Comparison of ENCODE assay signal across 1 cellular context in the genomic region with DNA sequence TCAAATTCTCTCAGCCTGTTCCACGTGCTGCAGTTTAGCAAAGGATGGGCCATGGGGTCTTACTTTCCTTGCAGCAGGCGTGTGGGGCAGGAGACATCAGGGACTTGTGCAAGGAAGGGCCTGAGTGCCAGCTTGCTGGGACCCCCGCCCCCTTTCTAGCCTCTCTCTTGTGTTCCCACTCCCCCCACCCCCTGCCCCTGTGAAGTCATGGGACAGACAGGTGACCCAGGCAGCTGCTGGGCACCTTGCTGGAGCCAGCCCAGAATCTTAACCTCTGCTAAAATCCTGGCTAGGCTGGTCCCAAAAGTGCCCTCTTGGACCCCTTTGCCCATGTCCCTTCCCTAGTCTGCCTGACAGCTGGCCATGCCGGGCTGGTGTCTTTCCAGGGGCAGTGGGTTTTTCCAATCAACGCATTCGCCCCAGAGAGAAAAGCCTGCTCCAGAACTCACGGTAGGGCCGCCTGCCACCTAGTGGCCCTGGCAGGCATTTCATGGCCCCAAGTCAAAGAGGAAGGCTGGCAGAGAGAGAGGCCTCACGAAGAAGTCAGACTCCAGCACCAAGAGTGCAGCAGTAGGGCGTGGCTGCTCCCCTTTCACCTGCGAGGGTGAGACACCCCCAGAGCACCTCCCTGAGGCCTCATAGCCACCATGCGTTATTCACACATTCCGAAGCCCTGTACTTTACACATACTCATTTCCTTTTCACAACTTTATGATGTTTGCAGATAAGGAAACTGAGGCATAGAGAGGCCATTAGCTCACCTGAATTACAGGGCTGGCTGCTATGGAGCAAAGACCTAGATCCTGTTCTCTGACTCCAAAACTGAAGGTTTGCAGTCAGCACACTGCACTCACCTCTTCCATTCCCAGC.
TF ChIP-seq lines count a peak whose summit lies in the region.

No MANE protein-coding gene starts in this region.

TF ChIP-seq in HepG2, 621 proteins besides CTCF, POLR2A, EP300 and RAD21 (continued from another document):
- TF ChIP-seq HDAC2 (CRISPR knock-in tag; IDR thresholded peaks at IDR 0.05) (no peak), ZNF563 (CRISPR knock-in tag; IDR thresholded peaks at IDR 0.05) (no peak), STAG1 (CRISPR knock-in tag; IDR thresholded peaks at IDR 0.05) (peak; percentile 81), RBFOX2 (IDR thresholded peaks at IDR 0.05; ENCODE audit: low read depth, low read length) (no peak), KAT8 (CRISPR knock-in tag; IDR thresholded peaks at IDR 0.05) (no peak), NFKB2 (CRISPR knock-in tag; IDR thresholded peaks at IDR 0.05; ENCODE audit: borderline replicate concordance) (no peak), HNRNPK (IDR thresholded peaks at IDR 0.05; ENCODE audit: low read depth, low read length, poor library complexity, severe bottlenecking) (no peak), STAT5B (CRISPR knock-in tag; IDR thresholded peaks at IDR 0.05) (no peak), ZNF644 (CRISPR knock-in tag; IDR thresholded peaks at IDR 0.05; ENCODE audit: low read depth) (no peak), SAFB2 (CRISPR knock-in tag; IDR thresholded peaks at IDR 0.05; ENCODE audit: borderline replicate concordance, low read depth) (no peak), TBP (CRISPR knock-in tag; IDR thresholded peaks at IDR 0.05) (no peak), ZSCAN9 (CRISPR knock-in tag; IDR thresholded peaks at IDR 0.05; ENCODE audit: borderline replicate concordance) (no peak), ZSCAN22 (CRISPR knock-in tag; IDR thresholded peaks at IDR 0.05) (no peak)
- TF ChIP-seq, protein P1, sequence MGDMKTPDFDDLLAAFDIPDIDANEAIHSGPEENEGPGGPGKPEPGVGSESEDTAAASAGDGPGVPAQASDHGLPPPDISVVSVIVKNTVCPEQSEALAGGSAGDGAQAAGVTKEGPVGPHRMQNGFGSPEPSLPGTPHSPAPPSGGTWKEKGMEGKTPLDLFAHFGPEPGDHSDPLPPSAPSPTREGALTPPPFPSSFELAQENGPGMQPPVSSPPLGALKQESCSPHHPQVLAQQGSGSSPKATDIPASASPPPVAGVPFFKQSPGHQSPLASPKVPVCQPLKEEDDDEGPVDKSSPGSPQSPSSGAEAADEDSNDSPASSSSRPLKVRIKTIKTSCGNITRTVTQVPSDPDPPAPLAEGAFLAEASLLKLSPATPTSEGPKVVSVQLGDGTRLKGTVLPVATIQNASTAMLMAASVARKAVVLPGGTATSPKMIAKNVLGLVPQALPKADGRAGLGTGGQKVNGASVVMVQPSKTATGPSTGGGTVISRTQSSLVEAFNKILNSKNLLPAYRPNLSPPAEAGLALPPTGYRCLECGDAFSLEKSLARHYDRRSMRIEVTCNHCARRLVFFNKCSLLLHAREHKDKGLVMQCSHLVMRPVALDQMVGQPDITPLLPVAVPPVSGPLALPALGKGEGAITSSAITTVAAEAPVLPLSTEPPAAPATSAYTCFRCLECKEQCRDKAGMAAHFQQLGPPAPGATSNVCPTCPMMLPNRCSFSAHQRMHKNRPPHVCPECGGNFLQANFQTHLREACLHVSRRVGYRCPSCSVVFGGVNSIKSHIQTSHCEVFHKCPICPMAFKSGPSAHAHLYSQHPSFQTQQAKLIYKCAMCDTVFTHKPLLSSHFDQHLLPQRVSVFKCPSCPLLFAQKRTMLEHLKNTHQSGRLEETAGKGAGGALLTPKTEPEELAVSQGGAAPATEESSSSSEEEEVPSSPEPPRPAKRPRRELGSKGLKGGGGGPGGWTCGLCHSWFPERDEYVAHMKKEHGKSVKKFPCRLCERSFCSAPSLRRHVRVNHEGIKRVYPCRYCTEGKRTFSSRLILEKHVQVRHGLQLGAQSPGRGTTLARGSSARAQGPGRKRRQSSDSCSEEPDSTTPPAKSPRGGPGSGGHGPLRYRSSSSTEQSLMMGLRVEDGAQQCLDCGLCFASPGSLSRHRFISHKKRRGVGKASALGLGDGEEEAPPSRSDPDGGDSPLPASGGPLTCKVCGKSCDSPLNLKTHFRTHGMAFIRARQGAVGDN (CRISPR knock-in tag; IDR thresholded peaks at IDR 0.05) = 0 out of 2 replicates have a peak, but pooled peaks have one; percentile 13
